8 cellular contexts compared by ENCODE assay signal in genomic region chr14:75906680-75907280, GRCh38.
DNase-seq lines count a peak whose midpoint lies in the region; ATAC-seq and TF ChIP-seq lines count a peak whose summit lies in the region.

No MANE protein-coding gene starts in this region.

- H3K4me1 Mint-ChIP-seq in T-cell, result no peaks in the 10 kb centered on the region

- H3K36me3 Mint-ChIP-seq in T-cell, result no peaks in the 10 kb centered on the region

- ATAC-seq in T-cell (replicated peaks in 1 of 4), result peak in 3 of 4 experiments; percentile 40 to 58 (median 51)
- ATAC-seq in left ventricle myocardium superior, result peak; percentile 77
- ATAC-seq in HG03439 (IDR thresholded peaks at IDR 0.05; ENCODE audit: unreplicated experiment), result no peak
- ATAC-seq in GM21526 (IDR thresholded peaks at IDR 0.05; ENCODE audit: low FRiP score, unreplicated experiment), result no peak

- peaks cover 23% of the 10 kb centered on the region for H3F3A ChIP-seq in smooth muscle cell (ENCODE audit: low read depth)

- H3K27ac ChIP-seq in smooth muscle cell (ENCODE audit: low read depth), result no peak overlapping the region

- POLR2A ChIA-PET in T-cell (lab: Charles Lee), result no interaction called here

- H3K27ac Mint-ChIP-seq in T-cell, result no peak overlapping the region

- TF ChIP-seq CTCF in LNCAP (IDR thresholded peaks at IDR 0.05) (peak; percentile 93), smooth muscle cell (IDR thresholded peaks at IDR 0.05; ENCODE audit: borderline replicate concordance, insufficient read depth, poor library complexity, severe bottlenecking) (peak; percentile 97)

- no peak overlapping the region for H3K4me3 Mint-ChIP-seq in T-cell

- H2AFZ ChIP-seq in smooth muscle cell (ENCODE audit: low read depth), result no peak overlapping the region

- no peak overlapping the region for H3K4me2 ChIP-seq in smooth muscle cell

- no peaks in the 10 kb centered on the region for H3K9me3 Mint-ChIP-seq in T-cell

- H3K79me2 ChIP-seq in smooth muscle cell (ENCODE audit: low read depth), result no peaks in the 10 kb centered on the region

- no peak overlapping the region for H3K9ac ChIP-seq in smooth muscle cell (ENCODE audit: low read depth)

- no peaks in the 10 kb centered on the region for H3K36me3 ChIP-seq in smooth muscle cell (ENCODE audit: low read depth)

- intact Hi-C loops in left ventricle myocardium superior (cut with micrococcal nuclease), result loop anchor here (5.0 kb wide), 1 partner anchor 71 kb away; no protein-coding TSS in a partner anchor

- H4K20me1 ChIP-seq in smooth muscle cell (ENCODE audit: low read depth), result no peaks in the 10 kb centered on the region

- H3K27me3 ChIP-seq in smooth muscle cell (ENCODE audit: low read depth), result no peaks in the 10 kb centered on the region

- CTCF ChIA-PET in T-cell (lab: Charles Lee), result interaction anchor here (0.5 to 3.0 kb wide), 16 partner anchors 10 to 1208 kb away, joined by 3 to 33 read pairs (median 5); partner anchors contain the start of genes IFT43 (in 1 of the 2) and TGFB3 (in 1 of the 2)

- no peaks in the 10 kb centered on the region for H3K9me3 ChIP-seq in smooth muscle cell (replicated peaks; ENCODE audit: low read depth)

- no peaks in the 10 kb centered on the region for H3K27me3 Mint-ChIP-seq in T-cell

- H3K4me1 ChIP-seq in smooth muscle cell (ENCODE audit: low read depth), result peaks cover 6% of the 10 kb centered on the region

- no peak overlapping the region for H3K4me3 ChIP-seq in smooth muscle cell

- DNase-seq in DMS53 (lab: John Stamatoyannopoulos, UW) (peak; percentile 61), T-cell (peak in 32 of 34 experiments; percentile 11 to 68 (median 52)), amniotic stem cell (lab: John Stamatoyannopoulos, UW) (peak; percentile 64), left ventricle myocardium superior (no peak), smooth muscle cell (lab: John Stamatoyannopoulos, UW; ENCODE audit: unreplicated experiment) (no peak)

- whole genome bisulfite sequencing in smooth muscle cell (ENCODE audit: low lambda C conversion rate), result 49% methylated on average over 4 of the region's 4 CpGs

Comparison
In these comparisons a context has a peak if more than half of its experiments do, and no peak if none do; other contexts are left out.
1. DNase-seq: peak in DMS53 (single experiment), T-cell (32 of 34) and amniotic stem cell (single experiment); none in left ventricle myocardium superior (single experiment) and smooth muscle cell (single experiment).
2. ATAC-seq: peak in T-cell (3 of 4) and left ventricle myocardium superior (single experiment); none in HG03439 (single experiment) and GM21526 (single experiment).